Comparison of ENCODE assay signal across 8 cellular contexts in genomic region chr1:119611701-119612113, GRCh38. TPM values are rescaled to one million over a fixed set of nuclear protein-coding genes. Genes with fewer than 3 reads are reported as not detected.
DNase-seq lines count a peak whose midpoint lies in the region; ATAC-seq and TF ChIP-seq lines count a peak whose summit lies in the region.

No MANE protein-coding gene starts in this region.

- CTCF ChIA-PET in activated CD8-positive, alpha-beta memory T cell treated with anti-CD3 and anti-CD28 coated beads, Interleukin-2, amount 10 ng/mL, durations not matched to agents 7 days and 5 days (lab: Charles Lee): interaction anchor here (0.6 to 2.3 kb wide), 17 partner anchors 8 to 96 kb away, joined by 3 to 46 read pairs (median 4); partner anchors contain the start of gene ZNF697

- no peak overlapping the region for H3K27ac Mint-ChIP-seq in activated CD8-positive, alpha-beta memory T cell treated with anti-CD3 and anti-CD28 coated beads, Interleukin-2, amount 10 ng/mL, durations not matched to agents 7 days and 5 days

- ATAC-seq in HG02885 (IDR thresholded peaks at IDR 0.05; ENCODE audit: poor library complexity, unreplicated experiment) (peak; percentile 53), GM21619 (IDR thresholded peaks at IDR 0.05; ENCODE audit: unreplicated experiment) (no peak)
- peak; percentile 59 for ATAC-seq in activated CD8-positive, alpha-beta memory T cell treated with anti-CD3 and anti-CD28 coated beads, Interleukin-2, amount 10 ng/mL, durations not matched to agents 7 days and 5 days

- no peaks in the 10 kb centered on the region for H3K36me3 Mint-ChIP-seq in activated CD8-positive, alpha-beta memory T cell treated with anti-CD3 and anti-CD28 coated beads, Interleukin-2, amount 10 ng/mL, durations not matched to agents 7 days and 5 days

- H3K4me3 ChIP-seq in epithelial cell of esophagus (ENCODE audit: low read length) (no peak overlapping the region), stomach (no peak overlapping the region)

- peak; percentile 97 for TF ChIP-seq CTCF in epithelial cell of esophagus (IDR thresholded peaks at IDR 0.05; ENCODE audit: insufficient read depth, low read depth, low read length, missing control alignments)
- peak in 5 of 7 experiments; percentile 75 to 95 (median 92) for TF ChIP-seq CTCF in stomach (IDR thresholded peaks at IDR 0.05)

- no peaks in the 10 kb centered on the region for H3K27me3 ChIP-seq in stomach

- no peak overlapping the region for H3K4me3 Mint-ChIP-seq in activated CD8-positive, alpha-beta memory T cell treated with anti-CD3 and anti-CD28 coated beads, Interleukin-2, amount 10 ng/mL, durations not matched to agents 7 days and 5 days

- H3K4me1 ChIP-seq in stomach: peaks cover 0 to 9% (median under 1%) of the 10 kb centered on the region in 4 donors

- H3K27me3 Mint-ChIP-seq in activated CD8-positive, alpha-beta memory T cell treated with anti-CD3 and anti-CD28 coated beads, Interleukin-2, amount 10 ng/mL, durations not matched to agents 7 days and 5 days: peaks cover 8% of the 10 kb centered on the region

- no peaks in the 10 kb centered on the region for H3K36me3 ChIP-seq in stomach

- intact Hi-C loops in stomach (cut with DNase I; ENCODE audit: low total_unique reads): loop anchor here (5.0 kb wide), 1 partner anchor 56 kb away; no protein-coding TSS in a partner anchor

- H3K4me1 Mint-ChIP-seq in activated CD8-positive, alpha-beta memory T cell treated with anti-CD3 and anti-CD28 coated beads, Interleukin-2, amount 10 ng/mL, durations not matched to agents 7 days and 5 days: no peaks in the 10 kb centered on the region

- peak; percentile 75 for DNase-seq in DMS153 (lab: John Stamatoyannopoulos, UW)
- peak; percentile 63 for DNase-seq in NCI-H69 (lab: John Stamatoyannopoulos, UW)
- peak; percentile 83 for DNase-seq in activated CD8-positive, alpha-beta memory T cell treated with anti-CD3 and anti-CD28 coated beads, Interleukin-2, amount 10 ng/mL, durations not matched to agents 7 days and 5 days
- peak; percentile 80 for DNase-seq in epithelial cell of esophagus (ENCODE audit: low read depth)
- DNase-seq in myocyte (ENCODE audit: low read depth): peak; percentile 49
- peak; percentile 94 for DNase-seq in stomach

- no peaks in the 10 kb centered on the region for H3K9me3 ChIP-seq in stomach

- no peak for TF ChIP-seq POLR2A in stomach (IDR thresholded peaks at IDR 0.05)

- no peaks in the 10 kb centered on the region for H3K9me3 Mint-ChIP-seq in activated CD8-positive, alpha-beta memory T cell treated with anti-CD3 and anti-CD28 coated beads, Interleukin-2, amount 10 ng/mL, durations not matched to agents 7 days and 5 days (ENCODE audit: low read depth)

- WGBS in stomach, 5 donors: 9 to 20% (median 17%) methylated on average over 8 of the region's 8 CpGs

- TF ChIP-seq EP300 in stomach (IDR thresholded peaks at IDR 0.05): no peak

- H3K27ac ChIP-seq in stomach: no peak overlapping the region

RNA-seq across cellular contexts. Expression of gene ZNF697, which starts 36.4 kb away (rescaled TPM):
- total RNA-seq in activated CD8-positive, alpha-beta memory T cell treated with anti-CD3 and anti-CD28 coated beads, Interleukin-2, amount 10 ng/mL, durations not matched to agents 7 days and 5 days: under 1 TPM; 0.06 to 0.47 TPM
- 2.7 and 3.0 TPM in 2 replicates for total RNA-seq in myocyte
- 4.0 TPM for polyA plus RNA-seq in myocyte (2012)
- total RNA-seq in stomach: 10 to 100 TPM in 2 of 5 donors, 1 to 10 TPM in 3; 1.2 to 11.9 (median 9.5) TPM
- polyA plus RNA-seq in stomach: 1 to 10 TPM in 2 of 3 donors, under 1 TPM in 1; 0.78 to 2.1 (median 2.0) TPM
